In the genomic region with DNA sequence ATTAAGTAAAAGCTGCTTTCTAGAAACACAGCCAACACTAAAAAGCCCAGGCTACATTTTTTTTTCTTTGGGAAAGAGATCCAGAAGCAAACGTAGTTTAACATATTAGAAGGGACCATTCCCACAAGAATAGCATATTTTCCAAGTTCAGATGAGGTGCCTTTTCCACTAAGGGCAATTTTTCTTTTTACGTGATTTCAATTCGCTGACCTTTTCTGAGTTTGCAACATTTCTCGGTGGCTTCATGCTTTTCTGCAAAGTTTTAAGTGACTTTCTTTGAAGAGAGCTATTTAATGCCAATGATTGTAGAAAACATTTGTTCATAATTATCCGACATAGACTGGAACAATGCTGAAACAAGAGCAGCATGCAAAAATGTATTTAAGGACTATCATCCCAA, we compare ENCODE assay signal across 14 cellular contexts.
"Had no signal": no experiment of that assay in that cellular context is flagged by ENCODE, and none has a peak within 500 bp of the region (broad histone marks: within the 10 kb centered on the region; RNA-seq: fewer than 3 reads in every experiment).

No MANE protein-coding gene starts in this region.

- H3K9me3 ChIP-seq: psoas muscle, right lobe of liver, thyroid gland had no signal

- ATAC-seq: activated CD4-positive, alpha-beta T cell treated with anti-CD3 and anti-CD28 coated beads for 36 hours; activated T-cell treated with anti-CD3 and anti-CD28 coated beads, Interleukin-2, amount 50 U/mL, for 72 hours; natural killer cell treated with Interleukin-12 subunit alpha and Interleukin-12 subunit beta and Interleukin-15 and Interleukin-18, amount 100 ng/mL, for 72 hours; psoas muscle; right lobe of liver had no signal

- H3K27me3 ChIP-seq: right lobe of liver, thyroid gland had no signal

- H3K27ac Mint-ChIP-seq: activated CD4-positive, alpha-beta memory T cell treated with anti-CD3 and anti-CD28 coated beads, Interleukin-2, amount 10 ng/mL, durations not matched to agents 7 days and 5 days; activated CD4-positive, alpha-beta T cell treated with anti-CD3 and anti-CD28 coated beads for 36 hours; activated T-cell treated with anti-CD3 and anti-CD28 coated beads, Interleukin-2, amount 50 U/mL, for 72 hours; natural killer cell treated with Interleukin-12 subunit alpha and Interleukin-12 subunit beta and Interleukin-15 and Interleukin-18, amount 100 ng/mL, for 72 hours had no signal

- H3K4me3 Mint-ChIP-seq: activated CD4-positive, alpha-beta memory T cell treated with anti-CD3 and anti-CD28 coated beads, Interleukin-2, amount 10 ng/mL, durations not matched to agents 7 days and 5 days; activated CD4-positive, alpha-beta T cell treated with anti-CD3 and anti-CD28 coated beads for 36 hours; activated T-cell treated with anti-CD3 and anti-CD28 coated beads, Interleukin-2, amount 50 U/mL, for 72 hours; natural killer cell treated with Interleukin-12 subunit alpha and Interleukin-12 subunit beta and Interleukin-15 and Interleukin-18, amount 100 ng/mL, for 72 hours had no signal

- DNase-seq: activated CD4-positive, alpha-beta memory T cell treated with anti-CD3 and anti-CD28 coated beads, Interleukin-2, amount 10 ng/mL, durations not matched to agents 7 days and 5 days; activated CD4-positive, alpha-beta T cell treated with anti-CD3 and anti-CD28 coated beads for 36 hours; activated gamma-delta T cell treated with Interleukin-2 at 50 U/mL for 16 hours; activated T-cell treated with anti-CD3 and anti-CD28 coated beads, Interleukin-2, amount 50 U/mL, for 72 hours; glutamatergic neuron; left cardiac atrium; psoas muscle; right lobe of liver; stimulated activated CD4-positive, alpha-beta T cell treated with anti-CD3 and anti-CD28 coated beads, Interleukin-2, amount 100 ng/mL, for 48 hours; thyroid gland had no signal

- H3K36me3 ChIP-seq: right lobe of liver, thyroid gland had no signal

- H3K36me3 Mint-ChIP-seq: natural killer cell treated with Interleukin-12 subunit alpha and Interleukin-12 subunit beta and Interleukin-15 and Interleukin-18, amount 100 ng/mL, for 72 hours had no signal

- H3K9me3 Mint-ChIP-seq: activated CD4-positive, alpha-beta memory T cell treated with anti-CD3 and anti-CD28 coated beads, Interleukin-2, amount 10 ng/mL, durations not matched to agents 7 days and 5 days; activated T-cell treated with anti-CD3 and anti-CD28 coated beads, Interleukin-2, amount 50 U/mL, for 72 hours; natural killer cell treated with Interleukin-12 subunit alpha and Interleukin-12 subunit beta and Interleukin-15 and Interleukin-18, amount 100 ng/mL, for 72 hours had no signal

- H3K27me3 Mint-ChIP-seq: activated CD4-positive, alpha-beta memory T cell treated with anti-CD3 and anti-CD28 coated beads, Interleukin-2, amount 10 ng/mL, durations not matched to agents 7 days and 5 days; activated CD4-positive, alpha-beta T cell treated with anti-CD3 and anti-CD28 coated beads for 36 hours; natural killer cell treated with Interleukin-12 subunit alpha and Interleukin-12 subunit beta and Interleukin-15 and Interleukin-18, amount 100 ng/mL, for 72 hours had no signal

- H3K27ac ChIP-seq: psoas muscle, right lobe of liver, thyroid gland had no signal

- H3K4me1 ChIP-seq: right lobe of liver had no signal

- H3K4me3 ChIP-seq: lung, psoas muscle, right lobe of liver, thyroid gland had no signal

- FAIRE-seq: astrocyte, colon had no signal
